ENCODE assay signal across 11 cellular contexts in the genomic region with DNA sequence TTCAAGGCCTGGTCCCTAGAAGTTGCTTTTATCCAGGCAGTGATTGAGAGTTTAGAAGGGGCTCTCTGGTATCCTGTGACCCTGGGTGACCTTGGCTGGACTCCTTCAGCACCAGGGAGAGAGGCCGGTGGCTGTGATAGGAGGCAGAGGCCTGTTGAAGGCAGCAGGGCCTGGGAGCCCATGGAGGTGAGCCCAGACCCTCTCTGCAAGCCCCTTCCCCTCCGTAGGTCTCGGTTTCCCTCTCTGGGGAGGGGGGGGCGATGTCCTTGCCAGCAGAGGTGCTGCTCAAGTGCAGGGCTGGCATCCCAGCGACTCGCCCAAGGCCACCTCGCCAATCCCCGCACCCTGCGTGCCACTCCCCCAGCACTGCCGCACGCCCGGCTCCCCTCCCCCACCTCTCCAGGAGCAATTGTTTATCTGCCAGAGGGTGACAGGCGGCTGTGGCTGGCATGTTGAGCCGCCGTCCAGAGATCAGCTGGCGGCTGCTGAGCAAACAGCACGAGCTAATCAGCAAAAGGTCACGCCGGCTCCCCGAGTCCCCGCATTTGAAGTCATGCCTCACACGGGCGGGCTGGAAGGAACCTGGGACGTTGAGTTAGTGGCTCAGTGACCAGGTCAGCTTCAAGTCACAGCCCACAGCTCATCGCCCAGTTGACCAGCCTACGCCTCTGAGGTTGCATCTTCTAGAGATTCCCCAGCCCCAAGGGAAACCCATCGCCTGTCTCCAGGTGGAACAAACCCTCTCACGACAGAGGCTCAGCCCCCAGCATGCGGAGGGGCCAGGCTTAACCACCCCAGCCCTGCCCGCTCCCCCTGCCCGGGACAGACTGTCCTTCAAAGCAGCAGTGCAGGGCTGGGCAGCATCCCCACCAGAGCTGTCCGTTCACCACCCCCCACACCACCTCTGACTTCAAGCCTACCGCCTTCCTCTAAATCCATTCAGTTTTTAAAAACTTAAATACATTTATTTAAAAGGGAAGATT. TPM values are rescaled to one million over a fixed set of nuclear protein-coding genes. Genes with fewer than 3 reads are reported as not detected.
A peak's percentile ranks its signal among the peaks of the same experiment; 100 is the strongest.
DNase-seq lines count a peak whose midpoint lies in the region; ATAC-seq and TF ChIP-seq lines count a peak whose summit lies in the region.
"Had no signal": no experiment of that assay in that cellular context is flagged by ENCODE, and none has a peak within 500 bp of the region (broad histone marks: within the 10 kb centered on the region; RNA-seq: fewer than 3 reads in every experiment).

No MANE protein-coding gene starts in this region.

- peaks cover 13 to 15% of the 10 kb centered on the region in 2 experiments for H3K9me3 Mint-ChIP-seq in H9

- H2BK120ac ChIP-seq in H9 (ENCODE audit: low read depth, low read length, poor library complexity, severe bottlenecking) (no peak overlapping the region), neuronal stem cell (ENCODE audit: low read depth, low read length) (no peak overlapping the region)

- H3K4me3 ChIP-seq in neuronal stem cell (ENCODE audit: low read length in 2 of 2), result no peak overlapping the region
- H3K4me3 ChIP-seq: adrenal gland, prostate gland, uterus had no signal

- ATAC-seq in Right ventricle myocardium inferior (peak; percentile 71), HG02610 (IDR thresholded peaks at IDR 0.05; ENCODE audit: unreplicated experiment) (no peak), HG02973 (IDR thresholded peaks at IDR 0.05; ENCODE audit: unreplicated experiment) (no peak), GM21529 (IDR thresholded peaks at IDR 0.05; ENCODE audit: unreplicated experiment) (no peak)

- H3K27ac ChIP-seq in H9 (ENCODE audit: insufficient read length, low read depth, low read length), result no peak overlapping the region
- peak overlapping the region; percentile 28 for H3K27ac ChIP-seq in neuronal stem cell (replicated peaks; ENCODE audit: low read length)
- H3K27ac ChIP-seq: prostate gland, uterus had no signal

- H3K27ac Mint-ChIP-seq in H9, result peak overlapping the region in 2 of 3 experiments; percentile 50 to 72; a peak in 1 of 7 replicates

- H3K23ac ChIP-seq in H9 (ENCODE audit: insufficient read length, low read depth, low read length) (no peak overlapping the region), neuronal stem cell (ENCODE audit: low read depth, low read length, poor library complexity) (no peak overlapping the region)

- no peak overlapping the region for H2AK5ac ChIP-seq in H9 (ENCODE audit: insufficient read length, low read length)
- H2AK5ac ChIP-seq in neuronal stem cell (ENCODE audit: low read depth, low read length), result peak overlapping the region; percentile 15

- no peak overlapping the region for H2BK20ac ChIP-seq in H9 (ENCODE audit: low read depth, low read length, poor library complexity, severe bottlenecking)

- no peak overlapping the region for H3K56ac ChIP-seq in H9 (ENCODE audit: insufficient read length, low read depth, low read length)

- peaks cover 30 to 46% of the 10 kb centered on the region in 2 experiments for H3K4me1 Mint-ChIP-seq in H9

- peaks cover 11 to 85% of the 10 kb centered on the region in 2 donors for H3K36me3 ChIP-seq in neuronal stem cell (replicated peaks in 1 of 2; ENCODE audit: control insufficient read depth in 2 of 2, insufficient read depth in 2 of 2, low read length in 2 of 2)
- H3K36me3 ChIP-seq: adrenal gland, prostate gland, uterus had no signal

- no peak overlapping the region for H3K4ac ChIP-seq in H9 (ENCODE audit: low read depth, low read length)
- no peak overlapping the region for H3K4ac ChIP-seq in neuronal stem cell (ENCODE audit: low read length)

- H3K9me3 ChIP-seq in H9 (ENCODE audit: control insufficient read depth, low read depth, low read length) (no peaks in the 10 kb centered on the region), neuronal stem cell (replicated peaks in 1 of 2; ENCODE audit: control insufficient read depth in 2 of 2, insufficient read depth in 1 of 2, low read depth in 1 of 2, low read length in 2 of 2) (peaks cover 11 to 13% of the 10 kb centered on the region in 2 donors)
- H3K9me3 ChIP-seq: adrenal gland, prostate gland had no signal

- H4K91ac ChIP-seq in H9 (ENCODE audit: insufficient read length, low read depth, low read length) (no peak overlapping the region), neuronal stem cell (ENCODE audit: low read depth, low read length, poor library complexity) (no peak overlapping the region)

- no peak overlapping the region for H3T11ph ChIP-seq in H9 (ENCODE audit: low read length)

- H3K4me1 ChIP-seq in H9 (ENCODE audit: insufficient read depth, low read length), result peaks cover 8% of the 10 kb centered on the region; the same call in 1 of the 2 replicates
- H3K4me1 ChIP-seq in neuronal stem cell (ENCODE audit: control insufficient read depth in 2 of 2, insufficient read depth in 1 of 2, low read depth in 1 of 2, low read length in 2 of 2), result peaks cover 14 to 15% of the 10 kb centered on the region in 2 donors
- H3K4me1 ChIP-seq: adrenal gland, prostate gland, uterus had no signal

- H2BK5ac ChIP-seq in H9 (ENCODE audit: insufficient read length, low read length) (no peak overlapping the region), neuronal stem cell (ENCODE audit: low read length) (no peak overlapping the region)

- peaks cover 6 to 15% (median 10%) of the 10 kb centered on the region in 3 experiments for H3K36me3 Mint-ChIP-seq in H9 (ENCODE audit: insufficient read depth in 1 of 3, low read depth in 3 of 3)

- no peak for TF ChIP-seq CTCF in H9 (conservative IDR thresholded peaks at IDR 0.05)

- no peak overlapping the region for H4K8ac ChIP-seq in H9 (replicated peaks; ENCODE audit: insufficient read length, low read depth, low read length)
- H4K8ac ChIP-seq in neuronal stem cell (ENCODE audit: low read depth, low read length), result no peak overlapping the region

- H4K20me1 ChIP-seq in H9 (ENCODE audit: control insufficient read depth, insufficient read depth, insufficient read length), result peaks cover 3% of the 10 kb centered on the region

- H3K27me3 Mint-ChIP-seq in H9 (ENCODE audit: low read depth), result peaks cover 13% of the 10 kb centered on the region

- H2AFZ ChIP-seq in H9 (ENCODE audit: low read length) (no peak overlapping the region), neuronal stem cell (ENCODE audit: low read length) (no peak overlapping the region)

- WGBS in H9 (ENCODE audit: extremely low coverage, insufficient read length, low lambda C conversion rate), result no CpG with 5 or more reads among the region's 33 CpGs
- no CpG with 5 or more reads among the region's 33 CpGs for WGBS in neuronal stem cell (ENCODE audit: extremely low coverage in 2 of 2, insufficient read length in 2 of 2, insufficient replicate concordance in 1 of 2), 2 donors

- no peak overlapping the region for H2BK12ac ChIP-seq in H9 (ENCODE audit: insufficient read length, low read depth, low read length)
- H2BK12ac ChIP-seq in neuronal stem cell (ENCODE audit: low read length), result no peak overlapping the region

- no peaks in the 10 kb centered on the region for H3K23me2 ChIP-seq in H9 (ENCODE audit: insufficient read length, low read depth, low read length, poor library complexity, severe bottlenecking)

- no peaks in the 10 kb centered on the region for H3K27me3 ChIP-seq in H9 (ENCODE audit: insufficient read depth, low read length)
- H3K27me3 ChIP-seq in neuronal stem cell (ENCODE audit: control insufficient read depth in 3 of 3, insufficient read depth in 3 of 3, low read depth in 1 of 3, low read length in 3 of 3), result no peaks in the 10 kb centered on the region
- H3K27me3 ChIP-seq: uterus had no signal

- H3K4me2 ChIP-seq in H9 (ENCODE audit: insufficient read depth, insufficient read length, low read length) (no peak overlapping the region), neuronal stem cell (ENCODE audit: insufficient read depth, low read length, poor library complexity, severe bottlenecking) (no peak overlapping the region)

- DNase-seq in H9 (peak; percentile 75), NCI-H510A treated with DMSO at 0.1 percent for 48 hours (lab: John Stamatoyannopoulos, UW) (peak; percentile 94), Right ventricle myocardium inferior (ENCODE audit: missing footprints) (peak; percentile 81), neuronal stem cell (ENCODE audit: low spot score) (no peak), OCI-M1 (lab: John Stamatoyannopoulos, UW) (no peak)
- DNase-seq: uterus had no signal

- no peak overlapping the region for H2BK15ac ChIP-seq in H9 (ENCODE audit: low read depth, low read length)
- no peak overlapping the region for H2BK15ac ChIP-seq in neuronal stem cell (ENCODE audit: low read length)

- H3K79me1 ChIP-seq in H9 (ENCODE audit: insufficient read depth, low read depth, low read length, poor library complexity, severe bottlenecking) (no peaks in the 10 kb centered on the region), neuronal stem cell (ENCODE audit: low read depth, low read length) (no peaks in the 10 kb centered on the region)

- intact Hi-C loops in Right ventricle myocardium inferior (cut with DNase I), result no loop called here

- no peak overlapping the region; a peak in 1 of 5 replicates for H3K4me3 Mint-ChIP-seq in H9

- no peak overlapping the region for H3K18ac ChIP-seq in H9 (ENCODE audit: insufficient read length, low read depth, low read length)
- peak overlapping the region; percentile 7 for H3K18ac ChIP-seq in neuronal stem cell (ENCODE audit: low read length)

- H3K9ac ChIP-seq in H9 (ENCODE audit: extremely low read depth, insufficient read length, low read length) (no peak overlapping the region), neuronal stem cell (ENCODE audit: low read depth, low read length, poor library complexity) (no peak overlapping the region)

- no peak overlapping the region for H4K5ac ChIP-seq in H9 (ENCODE audit: insufficient read length, low read depth, low read length)

- no peaks in the 10 kb centered on the region for H3K79me2 ChIP-seq in H9 (ENCODE audit: insufficient read depth, low read length)

- H3K14ac ChIP-seq in H9 (ENCODE audit: insufficient read depth, low read length) (no peak overlapping the region; the same call in 1 of the 2 replicates), neuronal stem cell (ENCODE audit: low read length) (no peak overlapping the region)

RNA-seq across cellular contexts. Expression of gene ELFN1, which starts 43.7 kb away (rescaled TPM):
- 3.7 and 4.0 TPM in 2 replicates for total RNA-seq in H9 (2021)
- total RNA-seq in Right ventricle myocardium inferior, result 10.7 TPM
- 15.6 TPM for polyA plus RNA-seq in neuronal stem cell (2013, experiment 1 of 2)
- polyA plus RNA-seq in neuronal stem cell (2013, experiment 2 of 2), result 16.3 TPM

Comparison
In these comparisons a context has a peak if more than half of its experiments do, and no peak if none do; other contexts are left out.
1. DNase-seq: peak in H9 (single experiment), NCI-H510A treated with DMSO at 0.1 percent for 48 hours (single experiment) and Right ventricle myocardium inferior (single experiment); none in neuronal stem cell (single experiment) and OCI-M1 (single experiment).